In genomic region chr3:122754867-122755835, GRCh38 we compare ENCODE assay signal across 8 cellular contexts. TPM values are rescaled to one million over a fixed set of nuclear protein-coding genes. Genes with fewer than 3 reads are reported as not detected.
A peak's percentile ranks its signal among the peaks of the same experiment; 100 is the strongest.
DNase-seq lines count a peak whose midpoint lies in the region; ATAC-seq and FAIRE-seq lines count a peak whose summit lies in the region.

No MANE protein-coding gene starts in this region.

- no peaks in the 10 kb centered on the region for H3K27me3 Mint-ChIP-seq in T-helper 17 cell

- H3K4me1 ChIP-seq in right cardiac atrium (ENCODE audit: control insufficient read depth, insufficient read depth, low read length), result no peaks in the 10 kb centered on the region

- H3K4me3 ChIP-seq in right cardiac atrium (ENCODE audit: low read length), result no peak overlapping the region

- no peaks in the 10 kb centered on the region for H3K27me3 ChIP-seq in right cardiac atrium (ENCODE audit: control insufficient read depth, insufficient read depth)

- peak; percentile 80 for ATAC-seq in T-helper 17 cell
- peak; percentile 19 to 35 for ATAC-seq in right cardiac atrium
- ATAC-seq in GM21360 (IDR thresholded peaks at IDR 0.05; ENCODE audit: unreplicated experiment), result no peak

- no peaks in the 10 kb centered on the region for H3K9me3 ChIP-seq in T-helper 17 cell (ENCODE audit: control insufficient read depth, low read length, poor library complexity, severe bottlenecking)
- no peaks in the 10 kb centered on the region for H3K9me3 ChIP-seq in right cardiac atrium (ENCODE audit: control insufficient read depth, low read length)

- no peak overlapping the region for H3K27ac ChIP-seq in right cardiac atrium (ENCODE audit: low read length)

- H3K27ac Mint-ChIP-seq in T-helper 17 cell, result no peak overlapping the region

- peaks cover 10% of the 10 kb centered on the region for H3K4me1 Mint-ChIP-seq in T-helper 17 cell

- intact Hi-C loops in right cardiac atrium (cut with DNase I), result no loop called here

- DNase-seq in HCEC 1CT, result peak; percentile 50
- DNase-seq in T-helper 17 cell, result no peak
- DNase-seq in right cardiac atrium, result no peak
- DNase-seq in stromal cell of bone marrow (ENCODE audit: low read depth), result peak; percentile 18
- no peak for DNase-seq in NCI-H345 treated with DMSO at 0.1 percent for 48 hours (lab: John Stamatoyannopoulos, UW; ENCODE audit: unreplicated experiment)
- no peak for DNase-seq in NCI-H1436 (lab: John Stamatoyannopoulos, UW)

- peak; percentile 95 for FAIRE-seq in G401.6 (lab: Jason Lieb, UNC)

- WGBS in right cardiac atrium, result 86% methylated on average over 8 of the region's 8 CpGs

- H3K4me3 Mint-ChIP-seq in T-helper 17 cell, result no peak overlapping the region

- H3K36me3 Mint-ChIP-seq in T-helper 17 cell (ENCODE audit: low read depth), result peaks cover 19% of the 10 kb centered on the region

RNA-seq across cellular contexts. Expression of gene HSPBAP1, which starts 38.5 kb away (rescaled TPM):
- total RNA-seq in T-helper 17 cell (10 to 100 TPM; 17.5 to 18.7 TPM), right cardiac atrium (1 to 10 TPM; 5.7 to 8.3 (median 6.9) TPM)
- polyA plus RNA-seq in right cardiac atrium, result 5.6 TPM

RNA-seq across cellular contexts. Expression of gene SLC49A4, which starts 39.7 kb away (rescaled TPM):
- total RNA-seq in T-helper 17 cell (1 to 10 TPM; 4.8 to 5.5 TPM), right cardiac atrium (10 to 100 TPM; 19.9 to 26.8 (median 20.8) TPM)
- 13.4 TPM for polyA plus RNA-seq in right cardiac atrium

Comparison
In these comparisons a context has a peak if more than half of its experiments do, and no peak if none do; other contexts are left out.
1. DNase-seq: peak in HCEC 1CT (single experiment) and stromal cell of bone marrow (single experiment); none in T-helper 17 cell (0 of 3), right cardiac atrium (0 of 3), NCI-H345 treated with DMSO at 0.1 percent for 48 hours (single experiment) and NCI-H1436 (single experiment).